ENCODE assay signal across 16 cellular contexts in the genomic region with DNA sequence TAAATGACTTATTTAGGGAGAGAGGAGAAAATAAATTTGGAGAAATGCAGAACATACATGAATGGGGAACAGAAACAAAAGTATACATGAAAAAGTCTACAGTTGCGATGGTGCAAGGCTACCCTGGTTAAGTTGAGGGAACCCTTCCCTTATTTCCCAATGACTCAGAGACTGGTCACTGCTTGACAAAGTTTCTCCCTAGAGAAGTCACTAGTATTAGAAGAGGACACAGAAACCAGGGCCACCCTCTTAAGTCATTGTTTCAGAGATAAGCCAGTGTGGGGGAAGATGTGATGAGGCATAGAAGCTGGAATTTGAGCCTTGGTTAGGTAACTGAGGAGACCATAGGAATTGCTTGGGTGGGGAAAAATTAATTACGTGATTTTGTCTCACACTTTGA. TPM values are rescaled to one million over a fixed set of nuclear protein-coding genes. Genes with fewer than 3 reads are reported as not detected.
DNase-seq lines count a peak whose midpoint lies in the region; ATAC-seq and TF ChIP-seq lines count a peak whose summit lies in the region.
"Had no signal": no experiment of that assay in that cellular context is flagged by ENCODE, and none has a peak within 500 bp of the region (broad histone marks: within the 10 kb centered on the region; RNA-seq: fewer than 3 reads in every experiment).

No MANE protein-coding gene starts in this region.

- ATAC-seq in left cardiac atrium (peak; percentile 19 to 62), HG03095 (IDR thresholded peaks at IDR 0.05; ENCODE audit: unreplicated experiment) (no peak)
- ATAC-seq: A549, left lobe of liver had no signal

- no peak overlapping the region for H3K4me3 ChIP-seq in foreskin fibroblast (ENCODE audit: low read depth in 1 of 2, low read length in 2 of 2)
- no peak overlapping the region for H3K4me3 ChIP-seq in effector memory CD4-positive, alpha-beta T cell (ENCODE audit: insufficient read depth, low read depth, low read length, poor library complexity, severe bottlenecking)
- H3K4me3 ChIP-seq: A549, heart right ventricle, thoracic aorta had no signal

- H3K27me3 ChIP-seq in effector memory CD4-positive, alpha-beta T cell (replicated peaks; ENCODE audit: control insufficient read depth, insufficient read depth, low read length, poor library complexity, severe bottlenecking), result no peaks in the 10 kb centered on the region
- H3K27me3 ChIP-seq: heart right ventricle had no signal

- TF ChIP-seq CTCF in foreskin fibroblast (IDR thresholded peaks at IDR 0.05; ENCODE audit: low read depth, low read length), result no peak

- intact Hi-C loops in left cardiac atrium (cut with DNase I) (no loop called here), cardiac septum (cut with DNase I) (no loop called here)

- no peaks in the 10 kb centered on the region for H3K36me3 ChIP-seq in effector memory CD4-positive, alpha-beta T cell (ENCODE audit: control insufficient read depth, insufficient read depth, low read length)
- H3K36me3 ChIP-seq: heart right ventricle, thoracic aorta had no signal

- H3K27ac ChIP-seq in effector memory CD4-positive, alpha-beta T cell (ENCODE audit: insufficient read depth, low read length, poor library complexity, severe bottlenecking), result no peak overlapping the region
- H3K27ac ChIP-seq: A549, heart right ventricle, thoracic aorta had no signal

- DNase-seq in left cardiac atrium (no peak), cardiac septum (ENCODE audit: low spot score) (no peak), SIG-M5 treated with dmso at 0.1 percent for 504 hours (lab: John Stamatoyannopoulos, UW; ENCODE audit: unreplicated experiment) (peak; percentile 98), foreskin fibroblast (peak; percentile 36 to 55), epidermal melanocyte (ENCODE audit: insufficient read length, low spot score) (no peak)
- DNase-seq in effector memory CD4-positive, alpha-beta T cell, result no peak
- no peak for DNase-seq in stimulated activated CD4-positive, alpha-beta T cell treated with anti-CD3 and anti-CD28 coated beads, Interleukin-4, amount 100 ng/mL, for 24 hours
- DNase-seq: activated T-cell treated with anti-CD3 and anti-CD28 coated beads, Interleukin-2, amount 50 U/mL, for 24 hours; DMS 273 treated with DMSO at 0.1 percent for 48 hours; heart right ventricle; MM.1S had no signal

- no peaks in the 10 kb centered on the region for H3K4me1 ChIP-seq in effector memory CD4-positive, alpha-beta T cell (ENCODE audit: control insufficient read depth, insufficient read depth, low read length, poor library complexity, severe bottlenecking)

- no peaks in the 10 kb centered on the region for H3K9me3 ChIP-seq in effector memory CD4-positive, alpha-beta T cell (ENCODE audit: control insufficient read depth, low read length)
- H3K9me3 ChIP-seq: A549, thoracic aorta had no signal

RNA-seq across cellular contexts. Expression of a gene that starts 24.4 kb away (rescaled TPM):
- total RNA-seq in left cardiac atrium (10 to 100 TPM in 1 of 2 donors, 1 to 10 TPM in 1; 2.7 to 25.4 TPM), cardiac septum (5.9 TPM)
- total RNA-seq: neural crest cell had no signal

Comparison
In these comparisons a context has a peak if more than half of its experiments do, and no peak if none do; other contexts are left out.
1. DNase-seq: peak in SIG-M5 treated with dmso at 0.1 percent for 504 hours (single experiment) and foreskin fibroblast (2 of 2); none in left cardiac atrium (single experiment), cardiac septum (single experiment), effector memory CD4-positive, alpha-beta T cell (0 of 3), stimulated activated CD4-positive, alpha-beta T cell treated with anti-CD3 and anti-CD28 coated beads, Interleukin-4, amount 100 ng/mL, for 24 hours (single experiment) and epidermal melanocyte (single experiment).